ENCODE assay signal across 10 cellular contexts in genomic region chr13:44768233-44768632, GRCh38.
DNase-seq lines count a peak whose midpoint lies in the region; ATAC-seq and TF ChIP-seq lines count a peak whose summit lies in the region.
"Had no signal": no experiment of that assay in that cellular context is flagged by ENCODE, and none has a peak within 500 bp of the region (broad histone marks: within the 10 kb centered on the region; RNA-seq: fewer than 3 reads in every experiment).

No MANE protein-coding gene starts in this region.

- H3K27ac ChIP-seq in sigmoid colon, result no peak overlapping the region

- no peaks in the 10 kb centered on the region for H3K27me3 Mint-ChIP-seq in activated T-cell treated with anti-CD3 and anti-CD28 coated beads, Interleukin-2, amount 50 U/mL, for 72 hours (ENCODE audit: low read depth)
- no peaks in the 10 kb centered on the region; the same call in 1 of the 2 replicates for H3K27me3 Mint-ChIP-seq in HFFc6 (ENCODE audit: insufficient read depth)

- ATAC-seq in GM18907 (IDR thresholded peaks at IDR 0.05; ENCODE audit: unreplicated experiment), result peak; percentile 60
- ATAC-seq in HG02970 (IDR thresholded peaks at IDR 0.05; ENCODE audit: low FRiP score, unreplicated experiment), result peak; percentile 53
- peak; percentile 86 to 87 for ATAC-seq in activated T-cell treated with anti-CD3 and anti-CD28 coated beads, Interleukin-2, amount 50 U/mL, for 72 hours (replicated peaks in 1 of 2)

- H3K36me3 Mint-ChIP-seq in activated T-cell treated with anti-CD3 and anti-CD28 coated beads, Interleukin-2, amount 50 U/mL, for 72 hours (ENCODE audit: insufficient read depth in 2 of 2), result no peaks in the 10 kb centered on the region
- no peaks in the 10 kb centered on the region for H3K36me3 Mint-ChIP-seq in HFFc6 (ENCODE audit: low read depth)

- no peaks in the 10 kb centered on the region for H3K9me3 ChIP-seq in sigmoid colon

- peaks cover 23% of the 10 kb centered on the region for H3K4me1 Mint-ChIP-seq in activated T-cell treated with anti-CD3 and anti-CD28 coated beads, Interleukin-2, amount 50 U/mL, for 72 hours (ENCODE audit: low read depth)
- peaks cover 28% of the 10 kb centered on the region for H3K4me1 Mint-ChIP-seq in HFFc6 (ENCODE audit: low read depth)

- H3K4me1 ChIP-seq in sigmoid colon, result peaks cover 0 to 4% (median 0%) of the 10 kb centered on the region in 4 donors

- H3K27me3 ChIP-seq in sigmoid colon, result no peaks in the 10 kb centered on the region

- WGBS in sigmoid colon, 2 donors, result 41 to 57% methylated on average over 2 of the region's 2 CpGs

- no peaks in the 10 kb centered on the region for H3K9me3 Mint-ChIP-seq in activated T-cell treated with anti-CD3 and anti-CD28 coated beads, Interleukin-2, amount 50 U/mL, for 72 hours
- no peaks in the 10 kb centered on the region for H3K9me3 Mint-ChIP-seq in HFFc6
- H3K9me3 Mint-ChIP-seq: nephron had no signal

- TF ChIP-seq POLR2A in sigmoid colon (IDR thresholded peaks at IDR 0.05), result no peak

- peak overlapping the region; percentile 43 to 75 for H3K4me3 Mint-ChIP-seq in activated T-cell treated with anti-CD3 and anti-CD28 coated beads, Interleukin-2, amount 50 U/mL, for 72 hours
- H3K4me3 Mint-ChIP-seq in HFFc6, result no peak overlapping the region
- H3K4me3 Mint-ChIP-seq: nephron had no signal

- intact Hi-C loops in sigmoid colon (cut with DNase I), result no loop called here

- H3K36me3 ChIP-seq in sigmoid colon, result no peaks in the 10 kb centered on the region

- no peak for TF ChIP-seq EP300 in sigmoid colon (IDR thresholded peaks at IDR 0.05)

- H3K4me3 ChIP-seq in sigmoid colon, result no peak overlapping the region

- H3K27ac Mint-ChIP-seq in activated T-cell treated with anti-CD3 and anti-CD28 coated beads, Interleukin-2, amount 50 U/mL, for 72 hours, result peak overlapping the region; percentile 90
- H3K27ac Mint-ChIP-seq in HFFc6, result no peak overlapping the region
- H3K27ac Mint-ChIP-seq: nephron had no signal

- peak; percentile 55 to 63 for DNase-seq in activated T-cell treated with anti-CD3 and anti-CD28 coated beads, Interleukin-2, amount 50 U/mL, for 72 hours
- DNase-seq in stimulated activated CD8-positive, alpha-beta memory T cell treated with anti-CD3 and anti-CD28 coated beads, Interleukin-12 subunit alpha, Interleukin-12 subunit beta, amount 100 ng/mL, for 1 hour (ENCODE audit: low read depth), result peak; percentile 6
- DNase-seq in HFFc6 (no peak), NCI-H226 (no peak), sigmoid colon (no peak)
- DNase-seq: amniotic stem cell, NCI-H146 had no signal

- TF ChIP-seq CTCF in HFFc6 (IDR thresholded peaks at IDR 0.05) (no peak), sigmoid colon (IDR thresholded peaks at IDR 0.05) (no peak)

Comparison
In these comparisons a context has a peak if more than half of its experiments do, and no peak if none do; other contexts are left out.
1. DNase-seq: peak in activated T-cell treated with anti-CD3 and anti-CD28 coated beads, Interleukin-2, amount 50 U/mL, for 72 hours (2 of 2) and stimulated activated CD8-positive, alpha-beta memory T cell treated with anti-CD3 and anti-CD28 coated beads, Interleukin-12 subunit alpha, Interleukin-12 subunit beta, amount 100 ng/mL, for 1 hour (single experiment); none in HFFc6 (single experiment), NCI-H226 (single experiment) and sigmoid colon (single experiment).
2. Peak in every context shown above with its lines, with median percentiles within 50 percentile points of each other: ATAC-seq.